28 cellular contexts compared by ENCODE assay signal in genomic region chr13:113603116-113603710, GRCh38. TPM values are rescaled to one million over a fixed set of nuclear protein-coding genes. Genes with fewer than 3 reads are reported as not detected.
A peak's percentile ranks its signal among the peaks of the same experiment; 100 is the strongest.
DNase-seq lines count a peak whose midpoint lies in the region; ATAC-seq and TF ChIP-seq lines count a peak whose summit lies in the region.
"Had no signal": no experiment of that assay in that cellular context is flagged by ENCODE, and none has a peak within 500 bp of the region (broad histone marks: within the 10 kb centered on the region; RNA-seq: fewer than 3 reads in every experiment).

No MANE protein-coding gene starts in this region.

- H2BK120ac ChIP-seq in mesendoderm (ENCODE audit: low read depth, low read length): no peak overlapping the region

- H3K4me1 ChIP-seq in endodermal cell (ENCODE audit: control insufficient read depth, insufficient read depth, low read length) (no peaks in the 10 kb centered on the region), mesendoderm (ENCODE audit: control insufficient read depth, low read depth, low read length) (no peaks in the 10 kb centered on the region)
- H3K4me1 ChIP-seq: HAP-1 had no signal

- H3K27ac ChIP-seq in endodermal cell (ENCODE audit: low read depth, low read length) (peak overlapping the region; percentile 44), mesendoderm (ENCODE audit: low read depth, low read length) (no peak overlapping the region)
- H3K27ac ChIP-seq: C4-2B, GM23248, KMS-11, RWPE1, SK-N-MC had no signal

- H2AK5ac ChIP-seq in mesendoderm (ENCODE audit: low read length): no peak overlapping the region

- H3K79me2 ChIP-seq in mesendoderm (ENCODE audit: control insufficient read depth, insufficient read depth, low read length): peaks cover 94% of the 10 kb centered on the region

- H3K23ac ChIP-seq in mesendoderm (ENCODE audit: low read length): no peak overlapping the region

- peaks cover 3 to 12% of the 10 kb centered on the region in 2 donors for H3K36me3 Mint-ChIP-seq in activated T-cell treated with anti-CD3 and anti-CD28 coated beads, Interleukin-2, amount 50 U/mL, for 72 hours (ENCODE audit: insufficient read depth in 2 of 2)
- peaks cover 44% of the 10 kb centered on the region for H3K36me3 Mint-ChIP-seq in endodermal cell (ENCODE audit: low read depth)
- peaks cover 31% of the 10 kb centered on the region for H3K36me3 Mint-ChIP-seq in mesothelial cell of epicardium
- peaks cover 34% of the 10 kb centered on the region for H3K36me3 Mint-ChIP-seq in progenitor cell of endocrine pancreas (ENCODE audit: insufficient read depth)

- no peak overlapping the region for H3K9ac ChIP-seq in endodermal cell (ENCODE audit: extremely low read depth, low read length, poor library complexity, severe bottlenecking)
- H3K9ac ChIP-seq in mesendoderm (ENCODE audit: low read length): no peak overlapping the region
- H3K9ac ChIP-seq: GM23248, KMS-11 had no signal

- H2BK15ac ChIP-seq in mesendoderm (replicated peaks; ENCODE audit: low read depth): no peak overlapping the region

- H3K36me3 ChIP-seq in endodermal cell (ENCODE audit: control insufficient read depth, insufficient read depth, low read length) (peaks cover 41% of the 10 kb centered on the region), mesendoderm (ENCODE audit: control insufficient read depth, insufficient read depth, low read length) (peaks cover 8% of the 10 kb centered on the region)

- no peak overlapping the region for H4K5ac ChIP-seq in mesendoderm (ENCODE audit: low read length)

- WGBS in endodermal cell (ENCODE audit: insufficient coverage in 1 of 2, insufficient read length in 1 of 2), 2 experiments: 94 to 97% methylated on average over 6 to 13 of the region's 13 CpGs
- WGBS in mesendoderm (ENCODE audit: extremely low coverage, insufficient coverage, low lambda C conversion rate): no CpG with 5 or more reads among the region's 13 CpGs

- no peaks in the 10 kb centered on the region for H3K9me3 Mint-ChIP-seq in activated T-cell treated with anti-CD3 and anti-CD28 coated beads, Interleukin-2, amount 50 U/mL, for 72 hours
- H3K9me3 Mint-ChIP-seq in endodermal cell (no peaks in the 10 kb centered on the region), mesothelial cell of epicardium (peaks cover 11% of the 10 kb centered on the region), progenitor cell of endocrine pancreas (ENCODE audit: low read depth) (no peaks in the 10 kb centered on the region)

- ATAC-seq in activated T-cell treated with anti-CD3 and anti-CD28 coated beads, Interleukin-2, amount 50 U/mL, for 72 hours (replicated peaks in 1 of 2): peak; percentile 5 to 45
- no peak for ATAC-seq in HG03159 (IDR thresholded peaks at IDR 0.05; ENCODE audit: unreplicated experiment)

- no peak overlapping the region for H3K4me3 ChIP-seq in endodermal cell (ENCODE audit: low read length)
- H3K4me3 ChIP-seq in mesendoderm (ENCODE audit: low read length): no peak overlapping the region
- H3K4me3 ChIP-seq: GM23248, HAP-1, SK-N-MC had no signal

- peak overlapping the region; percentile 59 for H3K27ac Mint-ChIP-seq in activated T-cell treated with anti-CD3 and anti-CD28 coated beads, Interleukin-2, amount 50 U/mL, for 72 hours
- H3K27ac Mint-ChIP-seq in endodermal cell (no peak overlapping the region), mesothelial cell of epicardium (peak overlapping the region; percentile 3), progenitor cell of endocrine pancreas (no peak overlapping the region)

- H3K4me3 Mint-ChIP-seq in activated T-cell treated with anti-CD3 and anti-CD28 coated beads, Interleukin-2, amount 50 U/mL, for 72 hours: no peak overlapping the region
- H3K4me3 Mint-ChIP-seq in endodermal cell: no peak overlapping the region
- no peak overlapping the region for H3K4me3 Mint-ChIP-seq in mesothelial cell of epicardium
- no peak overlapping the region for H3K4me3 Mint-ChIP-seq in progenitor cell of endocrine pancreas (ENCODE audit: low read depth)

- DNase-seq in activated T-cell treated with anti-CD3 and anti-CD28 coated beads, Interleukin-2, amount 50 U/mL, for 72 hours: no peak
- no peak for DNase-seq in activated T-cell treated with anti-CD3 and anti-CD28 coated beads, Interleukin-2, amount 50 U/mL, for 1 hour
- no peak for DNase-seq in endodermal cell
- DNase-seq in mesothelial cell of epicardium (ENCODE audit: low spot score in 2 of 2, unreplicated experiment in 2 of 2): no peak
- no peak for DNase-seq in mesendoderm
- DNase-seq in progenitor cell of endocrine pancreas (ENCODE audit: low spot score, unreplicated experiment): no peak
- DNase-seq in Kasumi-1 (lab: John Stamatoyannopoulos, UW): no peak
- DNase-seq: AML-193; GM23248; IMR-90; MV-4-11; NCI-H1105 treated with DMSO at 0.1 percent for 48 hours; NCI-H2029 treated with DMSO at 0.1 percent for 48 hours; NCI-H2171; NCI-H345; NCI-H524; NCI-H774; NK-92 treated with Interleukin-12 subunit alpha and Interleukin-12 subunit beta, amount 100 ng/mL, for 24 hours; SHP77 treated with DMSO at 0.1 percent for 48 hours had no signal

- H3K27me3 ChIP-seq in endodermal cell (ENCODE audit: control insufficient read depth, insufficient read depth, low read length, poor library complexity, severe bottlenecking): no peaks in the 10 kb centered on the region
- H3K27me3 ChIP-seq in mesendoderm (ENCODE audit: insufficient read depth, low read length, poor library complexity): no peaks in the 10 kb centered on the region

- H3K79me1 ChIP-seq in mesendoderm (ENCODE audit: low read length): peaks cover 44% of the 10 kb centered on the region

- no peak for TF ChIP-seq CTCF in endodermal cell (conservative IDR thresholded peaks at IDR 0.05)
- no peak for TF ChIP-seq CTCF in mesothelial cell of epicardium (IDR thresholded peaks at IDR 0.05; ENCODE audit: unreplicated experiment)
- TF ChIP-seq CTCF in progenitor cell of endocrine pancreas (IDR thresholded peaks at IDR 0.05; ENCODE audit: unreplicated experiment): no peak

- H3K18ac ChIP-seq in mesendoderm (ENCODE audit: low read length): no peak overlapping the region

- no peak overlapping the region for H4K8ac ChIP-seq in mesendoderm (ENCODE audit: low read depth, low read length)

- H3K4me1 Mint-ChIP-seq in activated T-cell treated with anti-CD3 and anti-CD28 coated beads, Interleukin-2, amount 50 U/mL, for 72 hours (ENCODE audit: low read depth): peaks cover 40% of the 10 kb centered on the region
- H3K4me1 Mint-ChIP-seq in endodermal cell (no peaks in the 10 kb centered on the region), mesothelial cell of epicardium (no peaks in the 10 kb centered on the region), progenitor cell of endocrine pancreas (ENCODE audit: low read depth) (peaks cover 2% of the 10 kb centered on the region)

- H3K56ac ChIP-seq in mesendoderm (ENCODE audit: low read length): no peak overlapping the region

- no peak overlapping the region for H2BK5ac ChIP-seq in mesendoderm (ENCODE audit: low read length)

- H3K4ac ChIP-seq in mesendoderm (ENCODE audit: low read depth, low read length): no peak overlapping the region

- H3K4me2 ChIP-seq in mesendoderm (ENCODE audit: low read length): no peak overlapping the region
- H3K4me2 ChIP-seq: KMS-11 had no signal

- H3K9me3 ChIP-seq in endodermal cell (ENCODE audit: control insufficient read depth, low read length): no peaks in the 10 kb centered on the region
- H3K9me3 ChIP-seq: HAP-1 had no signal

- no peaks in the 10 kb centered on the region for H3K27me3 Mint-ChIP-seq in activated T-cell treated with anti-CD3 and anti-CD28 coated beads, Interleukin-2, amount 50 U/mL, for 72 hours (ENCODE audit: low read depth)
- H3K27me3 Mint-ChIP-seq in endodermal cell (ENCODE audit: insufficient read depth) (no peaks in the 10 kb centered on the region), mesothelial cell of epicardium (ENCODE audit: low read depth) (no peaks in the 10 kb centered on the region), progenitor cell of endocrine pancreas (no peaks in the 10 kb centered on the region)

RNA-seq across cellular contexts. Expression of gene TFDP1, which starts 18.7 kb away (rescaled TPM):
- 10 to 100 TPM; 87.5 to 99.2 TPM for total RNA-seq in activated T-cell treated with anti-CD3 and anti-CD28 coated beads, Interleukin-2, amount 50 U/mL, for 72 hours
- total RNA-seq in endodermal cell (10 to 100 TPM; 74.8 to 76.1 TPM), mesothelial cell of epicardium (51.6 to 53.6 TPM (median 52.6 TPM) in 3 replicates), progenitor cell of endocrine pancreas (58.2 and 63.9 TPM in 2 replicates)
- polyA plus RNA-seq in endodermal cell (2013, experiment 1 of 2): 84.3 TPM
- 82.9 TPM for polyA plus RNA-seq in endodermal cell (2013, experiment 2 of 2)
- polyA plus RNA-seq in mesendoderm (2013, experiment 1 of 2): 106 TPM
- polyA plus RNA-seq in mesendoderm (2013, experiment 2 of 2): 104 TPM

RNA-seq across cellular contexts. Expression of gene ATP4B, which starts 54.8 kb away (rescaled TPM):
- not detected for total RNA-seq in activated T-cell treated with anti-CD3 and anti-CD28 coated beads, Interleukin-2, amount 50 U/mL, for 72 hours
- not detected for total RNA-seq in endodermal cell
- not detected for polyA plus RNA-seq in endodermal cell (2013, experiment 1 of 2)
- not detected for polyA plus RNA-seq in endodermal cell (2013, experiment 2 of 2)
- not detected in 3 replicates for total RNA-seq in mesothelial cell of epicardium
- 0.15 TPM for polyA plus RNA-seq in mesendoderm (2013, experiment 1 of 2)
- 0.20 TPM for polyA plus RNA-seq in mesendoderm (2013, experiment 2 of 2)
- not detected in 2 replicates for total RNA-seq in progenitor cell of endocrine pancreas
- total RNA-seq: A172, GM23248, HT1080, IMR-90 had no signal
- polyA plus RNA-seq: AG04450, GM23248, IMR-90 had no signal

Comparison
In these comparisons a context has a peak if more than half of its experiments do, and no peak if none do; other contexts are left out.
1. H3K27ac Mint-ChIP-seq: peak in activated T-cell treated with anti-CD3 and anti-CD28 coated beads, Interleukin-2, amount 50 U/mL, for 72 hours (single experiment) and mesothelial cell of epicardium (single experiment); none in endodermal cell (single experiment) and progenitor cell of endocrine pancreas (single experiment).